Comparison of ENCODE assay signal across 1 cellular context in genomic region chr15:99732268-99732641, GRCh38.
A peak's percentile ranks its signal among the peaks of the same experiment; 100 is the strongest.
TF ChIP-seq lines count a peak whose summit lies in the region.

No MANE protein-coding gene starts in this region.

TF ChIP-seq in HepG2, 621 proteins besides CTCF, POLR2A, EP300 and RAD21 (continued from another document):
- no peak for TF ChIP-seq TSC22D2 (CRISPR knock-in tag; IDR thresholded peaks at IDR 0.05; ENCODE audit: borderline replicate concordance)
- TF ChIP-seq DRAP1 (CRISPR knock-in tag; IDR thresholded peaks at IDR 0.05), result no peak
- TF ChIP-seq RFX5 (IDR thresholded peaks at IDR 0.05; ENCODE audit: low read depth, low read length), result no peak
- no peak for TF ChIP-seq ZNF710 (CRISPR knock-in tag; IDR thresholded peaks at IDR 0.05; ENCODE audit: borderline replicate concordance)
- TF ChIP-seq MIER3 (CRISPR knock-in tag; IDR thresholded peaks at IDR 0.05; ENCODE audit: borderline replicate concordance), result no peak
- TF ChIP-seq ZNF234 (CRISPR knock-in tag; conservative IDR thresholded peaks at IDR 0.05), result no peak
- 0 out of 2 replicates have a peak, but pooled peaks have one; percentile 3 for TF ChIP-seq ZNF441 (CRISPR knock-in tag; IDR thresholded peaks at IDR 0.05; ENCODE audit: borderline replicate concordance)
